1 cellular context compared by ENCODE assay signal in the genomic region with DNA sequence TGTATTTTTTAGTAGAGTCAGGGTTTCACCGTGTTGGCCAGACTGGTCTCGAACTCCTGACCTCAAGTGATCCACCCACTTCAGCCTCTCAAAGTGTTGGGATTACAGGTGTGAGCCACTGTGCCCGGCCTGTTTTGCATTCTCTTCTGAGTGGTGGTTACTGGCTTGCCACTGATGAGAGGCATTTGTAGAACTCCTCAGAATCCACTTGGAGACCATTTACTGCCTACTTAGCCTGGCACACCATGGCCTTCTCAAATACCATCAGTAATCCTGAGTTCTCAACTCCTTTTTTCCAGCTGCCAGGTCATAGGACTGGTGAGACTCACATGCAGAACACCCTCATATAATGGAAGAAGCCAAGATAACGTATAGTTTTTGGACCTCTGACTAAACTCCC.
TF ChIP-seq lines count a peak whose summit lies in the region.

No MANE protein-coding gene starts in this region.

TF ChIP-seq in A549, 52 proteins besides CTCF, POLR2A, EP300 and RAD21:
- TF ChIP-seq RARB (CRISPR knock-in tag; IDR thresholded peaks at IDR 0.05) (0 out of 2 replicates have a peak, but pooled peaks have one; percentile 49), HEYL (CRISPR knock-in tag; IDR thresholded peaks at IDR 0.05) (0 out of 2 replicates have a peak, but pooled peaks have one; percentile 37), TFCP2L1 (CRISPR knock-in tag; IDR thresholded peaks at IDR 0.05) (peak; percentile 55; the same call in 1 of the 2 replicates)
